In the genomic region with DNA sequence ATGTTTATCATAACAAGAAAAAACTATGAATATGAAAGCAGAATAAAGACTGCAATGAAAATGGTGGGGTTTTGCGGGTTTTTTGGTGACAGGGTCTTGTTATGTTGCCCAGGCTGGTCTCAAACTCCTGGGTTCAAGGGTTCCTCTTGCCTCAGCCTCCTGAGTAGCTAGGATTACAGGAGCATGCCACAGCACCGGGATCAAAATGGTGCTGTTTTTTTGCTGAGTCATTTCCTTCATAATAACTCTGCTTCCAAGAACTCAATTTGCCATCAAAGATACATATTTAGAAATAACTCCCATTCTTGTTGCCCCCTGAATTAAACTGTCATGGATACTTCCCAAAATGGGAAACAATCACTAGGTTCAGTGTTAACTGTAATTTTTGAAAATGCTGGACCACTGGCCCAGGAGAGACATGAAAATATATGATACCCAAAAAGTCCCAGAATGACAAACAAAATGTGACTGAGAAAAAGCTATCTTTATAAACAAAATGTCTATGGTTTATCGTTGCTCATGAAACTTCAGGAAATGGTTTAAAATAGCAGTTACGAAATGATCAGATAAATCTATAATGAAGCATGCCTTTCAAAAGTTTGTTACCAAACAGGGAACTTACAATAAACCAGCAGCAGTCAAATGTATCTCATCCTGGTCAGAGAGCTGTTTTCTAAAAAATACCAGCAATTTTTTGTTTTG, we compare ENCODE assay signal across 8 cellular contexts. TPM values are rescaled to one million over a fixed set of nuclear protein-coding genes. Genes with fewer than 3 reads are reported as not detected.
DNase-seq lines count a peak whose midpoint lies in the region; ATAC-seq and TF ChIP-seq lines count a peak whose summit lies in the region.

No MANE protein-coding gene starts in this region.

- no peak overlapping the region for H2AFZ ChIP-seq in DND-41 (ENCODE audit: low read depth, low read length)

- peak overlapping the region; percentile 44 for H3K27ac ChIP-seq in DND-41 (ENCODE audit: low read length)
- peak overlapping the region; percentile 6 to 36 for H3K27ac ChIP-seq in breast epithelium

- H3K4me1 Mint-ChIP-seq in naive thymus-derived CD8-positive, alpha-beta T cell, result peaks cover 22 to 62% (median 51%) of the 10 kb centered on the region in 4 donors

- H3K27me3 ChIP-seq in DND-41 (ENCODE audit: insufficient read depth, low read length, poor library complexity), result no peaks in the 10 kb centered on the region
- no peaks in the 10 kb centered on the region for H3K27me3 ChIP-seq in breast epithelium

- peaks cover 26% of the 10 kb centered on the region for H3K4me1 ChIP-seq in DND-41 (ENCODE audit: insufficient read depth, low read length)
- peaks cover 0 to 9% of the 10 kb centered on the region in 2 donors for H3K4me1 ChIP-seq in breast epithelium

- peak; percentile 48; the same call in 2 of the 3 replicates for ATAC-seq in DND-41 (ENCODE audit: insufficient read depth, low read depth)
- no peak for ATAC-seq in naive thymus-derived CD8-positive, alpha-beta T cell

- peak overlapping the region; percentile 2; the same call in 1 of the 2 replicates for H3K9ac ChIP-seq in DND-41 (ENCODE audit: low read depth, low read length)

- 58 to 68% methylated on average over 4 of the region's 4 CpGs for WGBS in lower leg skin, 2 donors

- DNase-seq in DND-41, result peak; percentile 37
- DNase-seq in NCI-H69 (lab: John Stamatoyannopoulos, UW), result peak; percentile 32
- no peak for DNase-seq in breast epithelium (ENCODE audit: low spot score in 2 of 2)
- no peak for DNase-seq in naive thymus-derived CD8-positive, alpha-beta T cell
- DNase-seq in NCI-H1930 (lab: John Stamatoyannopoulos, UW), result no peak
- DNase-seq in GM10266 (ENCODE audit: extremely low spot score), result no peak
- DNase-seq in cerebellar cortex (ENCODE audit: low spot score), result no peak
- no peak for DNase-seq in lower leg skin (ENCODE audit: low spot score in 2 of 2)

- POLR2A ChIA-PET in naive thymus-derived CD8-positive, alpha-beta T cell (lab: Charles Lee), result no interaction called here

- peak overlapping the region; percentile 7 for H3K4me2 ChIP-seq in DND-41 (ENCODE audit: insufficient read depth, low read length)

- peaks cover 91% of the 10 kb centered on the region for H3K79me2 ChIP-seq in DND-41 (ENCODE audit: insufficient read depth, low read length)

- no peaks in the 10 kb centered on the region for H4K20me1 ChIP-seq in DND-41 (ENCODE audit: insufficient read depth, low read length)

- H3K36me3 ChIP-seq in DND-41 (ENCODE audit: insufficient read depth, low read length) (no peaks in the 10 kb centered on the region), breast epithelium (no peaks in the 10 kb centered on the region)

- H3K27ac Mint-ChIP-seq in naive thymus-derived CD8-positive, alpha-beta T cell, result peak overlapping the region in 8 of 10 donors; percentile 28 to 74 (median 36)

- TF ChIP-seq CTCF in DND-41 (IDR thresholded peaks at IDR 0.05; ENCODE audit: borderline replicate concordance, extremely low read depth, low read length, poor library complexity, severe bottlenecking) (no peak), breast epithelium (IDR thresholded peaks at IDR 0.05) (no peak), GM10266 (IDR thresholded peaks at IDR 0.05; ENCODE audit: control insufficient read depth, insufficient read depth, low read depth, missing control alignments) (no peak), lower leg skin (IDR thresholded peaks at IDR 0.05) (no peak)

- no peaks in the 10 kb centered on the region for H3K9me3 Mint-ChIP-seq in naive thymus-derived CD8-positive, alpha-beta T cell

- peaks cover 0 to 5% (median 2%) of the 10 kb centered on the region in 3 donors for H3K36me3 Mint-ChIP-seq in naive thymus-derived CD8-positive, alpha-beta T cell

- H3K9me3 ChIP-seq in DND-41 (ENCODE audit: insufficient read depth, low read length, severe bottlenecking) (no peaks in the 10 kb centered on the region), breast epithelium (no peaks in the 10 kb centered on the region)

- H3K4me3 ChIP-seq in DND-41 (ENCODE audit: low read depth in 1 of 2, low read length in 2 of 2) (no peak overlapping the region), breast epithelium (no peak overlapping the region), lower leg skin (ENCODE audit: low read depth, poor library complexity, severe bottlenecking) (no peak overlapping the region)

- peak overlapping the region in 5 of 10 donors; percentile 12 to 50 (median 16) for H3K4me3 Mint-ChIP-seq in naive thymus-derived CD8-positive, alpha-beta T cell

- intact Hi-C loops in breast epithelium (cut with DNase I; ENCODE audit: low total_unique reads) (no loop called here), lower leg skin (cut with DNase I; ENCODE audit: low total_unique reads) (no loop called here)

- TF ChIP-seq POLR2A in breast epithelium (IDR thresholded peaks at IDR 0.05) (no peak), lower leg skin (IDR thresholded peaks at IDR 0.05) (no peak)

- no peaks in the 10 kb centered on the region for H3K27me3 Mint-ChIP-seq in naive thymus-derived CD8-positive, alpha-beta T cell

RNA-seq across cellular contexts. Expression of gene ILRUN, which starts 32.1 kb away (rescaled TPM):
- total RNA-seq in breast epithelium, result 10 to 100 TPM; 58.3 to 87.1 (median 63.7) TPM
- total RNA-seq in naive thymus-derived CD8-positive, alpha-beta T cell, result 10 to 100 TPM; 60.7 to 61.8 TPM
- polyA plus RNA-seq in naive thymus-derived CD8-positive, alpha-beta T cell, result 10 to 100 TPM; 10.5 to 14.5 (median 11.7) TPM
- total RNA-seq in lower leg skin, result 10 to 100 TPM; 60.2 to 65.4 (median 62.9) TPM

Comparison
In these comparisons a context has a peak if more than half of its experiments do, and no peak if none do; other contexts are left out.
1. DNase-seq: peak in DND-41 (single experiment) and NCI-H69 (single experiment); none in breast epithelium (0 of 2), naive thymus-derived CD8-positive, alpha-beta T cell (0 of 10), NCI-H1930 (0 of 2), GM10266 (single experiment), cerebellar cortex (single experiment) and lower leg skin (0 of 2).